ENCODE assay signal across 13 cellular contexts in the genomic region with DNA sequence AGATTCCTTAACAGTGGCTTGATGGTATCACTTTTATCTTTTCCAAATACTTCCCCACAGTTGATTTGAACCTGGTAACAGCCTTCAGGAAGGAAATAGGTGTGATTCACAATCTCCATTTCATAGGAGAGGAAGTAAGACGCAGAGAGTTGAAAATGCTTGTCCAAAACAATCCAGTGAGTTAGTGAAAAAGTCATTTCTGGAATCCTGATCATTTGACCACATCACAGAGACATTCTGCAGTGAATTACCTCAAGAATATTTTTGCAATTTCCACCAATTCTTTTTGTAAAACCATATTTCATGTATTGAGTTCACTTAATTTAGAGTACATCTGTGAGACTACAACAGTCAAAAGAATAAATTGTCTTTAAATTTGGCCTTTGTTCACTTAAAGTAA.
DNase-seq lines count a peak whose midpoint lies in the region; ATAC-seq and TF ChIP-seq lines count a peak whose summit lies in the region.
"Had no signal": no experiment of that assay in that cellular context is flagged by ENCODE, and none has a peak within 500 bp of the region (broad histone marks: within the 10 kb centered on the region; RNA-seq: fewer than 3 reads in every experiment).

No MANE protein-coding gene starts in this region.

- in situ Hi-C loops in ACHN (cut with HindIII; ENCODE audit: low pct_ligation_motif_present, low pct_unique_long_range_greater_than_20kb, low sequenced_read_pairs): no loop called here

- no peak for ATAC-seq in stimulated activated naive B cell treated with anti-CD40 and anti-IgM and Interleukin-4, amounts not matched to agents 10 μg/mL and 1 μg/mL and 100 μg/mL, for 72 hours (replicated peaks)
- ATAC-seq in upper lobe of left lung (ENCODE audit: low FRiP score in 2 of 2): no peak
- ATAC-seq: gastrocnemius medialis had no signal

- DNase-seq in ACHN (peak; percentile 6), HS-27A (ENCODE audit: low read depth) (peak; percentile 59), astrocyte of the hippocampus (ENCODE audit: low read depth, low spot score) (peak; percentile 83), hepatic stellate cell (ENCODE audit: low spot score) (peak; percentile 7), prostate gland (ENCODE audit: low spot score) (no peak), upper lobe of left lung (no peak)
- DNase-seq in stimulated activated naive B cell treated with anti-CD40 and anti-IgM and Interleukin-4, amounts not matched to agents 10 μg/mL and 1 μg/mL and 100 μg/mL, for 72 hours: no peak
- DNase-seq in activated naive CD4-positive, alpha-beta T cell treated with anti-CD3 and anti-CD28 coated beads for 36 hours: no peak
- DNase-seq: activated CD4-positive, alpha-beta T cell treated with anti-CD3 and anti-CD28 coated beads, Interleukin-2, amount 50 U/mL, for 4 hours; C1 segment of cervical spinal cord; gastrocnemius medialis; GF-D8; MG63 had no signal

- TF ChIP-seq EP300 in upper lobe of left lung (IDR thresholded peaks at IDR 0.05): no peak

- intact Hi-C loops in prostate gland (cut with DNase I): no loop called here
- intact Hi-C loops in activated naive CD4-positive, alpha-beta T cell treated with anti-CD3 and anti-CD28 coated beads for 36 hours (cut with micrococcal nuclease): no loop called here

- no peak overlapping the region for H3K4me3 ChIP-seq in prostate gland
- H3K4me3 ChIP-seq in upper lobe of left lung: no peak overlapping the region
- H3K4me3 ChIP-seq: gastrocnemius medialis, MG63 had no signal

- TF ChIP-seq POLR2A in prostate gland (IDR thresholded peaks at IDR 0.05) (no peak), upper lobe of left lung (IDR thresholded peaks at IDR 0.05) (no peak)

- H3K4me1 Mint-ChIP-seq in stimulated activated naive B cell treated with anti-CD40 and anti-IgM and Interleukin-4, amounts not matched to agents 10 μg/mL and 1 μg/mL and 100 μg/mL, for 72 hours: no peaks in the 10 kb centered on the region
- H3K4me1 Mint-ChIP-seq in activated naive CD4-positive, alpha-beta T cell treated with anti-CD3 and anti-CD28 coated beads for 36 hours (ENCODE audit: low read depth): no peaks in the 10 kb centered on the region

- no peak for TF ChIP-seq CTCF in prostate gland (IDR thresholded peaks at IDR 0.05)
- TF ChIP-seq CTCF in upper lobe of left lung (IDR thresholded peaks at IDR 0.05): no peak

- H3K4me1 ChIP-seq in prostate gland (replicated peaks): no peaks in the 10 kb centered on the region
- no peaks in the 10 kb centered on the region for H3K4me1 ChIP-seq in upper lobe of left lung

- H3K36me3 ChIP-seq in prostate gland (no peaks in the 10 kb centered on the region), upper lobe of left lung (no peaks in the 10 kb centered on the region)
- H3K36me3 ChIP-seq: gastrocnemius medialis, MG63 had no signal

- H3K4me3 Mint-ChIP-seq in stimulated activated naive B cell treated with anti-CD40 and anti-IgM and Interleukin-4, amounts not matched to agents 10 μg/mL and 1 μg/mL and 100 μg/mL, for 72 hours: no peak overlapping the region
- no peak overlapping the region for H3K4me3 Mint-ChIP-seq in activated naive CD4-positive, alpha-beta T cell treated with anti-CD3 and anti-CD28 coated beads for 36 hours

- H3K27me3 Mint-ChIP-seq in stimulated activated naive B cell treated with anti-CD40 and anti-IgM and Interleukin-4, amounts not matched to agents 10 μg/mL and 1 μg/mL and 100 μg/mL, for 72 hours: no peaks in the 10 kb centered on the region
- no peaks in the 10 kb centered on the region for H3K27me3 Mint-ChIP-seq in activated naive CD4-positive, alpha-beta T cell treated with anti-CD3 and anti-CD28 coated beads for 36 hours (ENCODE audit: low read depth)

- no peaks in the 10 kb centered on the region for H3K9me3 ChIP-seq in prostate gland
- H3K9me3 ChIP-seq in upper lobe of left lung: no peaks in the 10 kb centered on the region
- H3K9me3 ChIP-seq: gastrocnemius medialis, MG63 had no signal

- CTCF ChIA-PET in activated naive CD4-positive, alpha-beta T cell treated with anti-CD3 and anti-CD28 coated beads for 36 hours (lab: Charles Lee): no interaction called here

- H3K36me3 Mint-ChIP-seq in stimulated activated naive B cell treated with anti-CD40 and anti-IgM and Interleukin-4, amounts not matched to agents 10 μg/mL and 1 μg/mL and 100 μg/mL, for 72 hours: no peaks in the 10 kb centered on the region
- H3K36me3 Mint-ChIP-seq in activated naive CD4-positive, alpha-beta T cell treated with anti-CD3 and anti-CD28 coated beads for 36 hours (ENCODE audit: low read depth): no peaks in the 10 kb centered on the region

- H3K9me3 Mint-ChIP-seq in stimulated activated naive B cell treated with anti-CD40 and anti-IgM and Interleukin-4, amounts not matched to agents 10 μg/mL and 1 μg/mL and 100 μg/mL, for 72 hours: peaks cover 0 to 3% of the 10 kb centered on the region in 2 donors
- H3K9me3 Mint-ChIP-seq in activated naive CD4-positive, alpha-beta T cell treated with anti-CD3 and anti-CD28 coated beads for 36 hours: no peaks in the 10 kb centered on the region

- no peak overlapping the region for H3K27ac Mint-ChIP-seq in stimulated activated naive B cell treated with anti-CD40 and anti-IgM and Interleukin-4, amounts not matched to agents 10 μg/mL and 1 μg/mL and 100 μg/mL, for 72 hours
- H3K27ac Mint-ChIP-seq in activated naive CD4-positive, alpha-beta T cell treated with anti-CD3 and anti-CD28 coated beads for 36 hours: no peak overlapping the region

- 80% methylated on average over 1 of the region's 1 CpG for WGBS in prostate gland
- 39 to 45% methylated on average over 1 of the region's 1 CpG for WGBS in upper lobe of left lung, 2 donors

- H3K27me3 ChIP-seq in prostate gland (replicated peaks; ENCODE audit: insufficient read depth): no peaks in the 10 kb centered on the region
- H3K27me3 ChIP-seq in upper lobe of left lung: no peaks in the 10 kb centered on the region
- H3K27me3 ChIP-seq: gastrocnemius medialis, MG63 had no signal

- no peak overlapping the region for H3K27ac ChIP-seq in prostate gland
- no peak overlapping the region for H3K27ac ChIP-seq in upper lobe of left lung

Comparison
In these comparisons a context has a peak if more than half of its experiments do, and no peak if none do; other contexts are left out.
1. DNase-seq: peak in ACHN (single experiment), HS-27A (single experiment), astrocyte of the hippocampus (single experiment) and hepatic stellate cell (single experiment); none in prostate gland (single experiment), stimulated activated naive B cell treated with anti-CD40 and anti-IgM and Interleukin-4, amounts not matched to agents 10 μg/mL and 1 μg/mL and 100 μg/mL, for 72 hours (single experiment), upper lobe of left lung (0 of 2) and activated naive CD4-positive, alpha-beta T cell treated with anti-CD3 and anti-CD28 coated beads for 36 hours (single experiment).